Comparison of ENCODE assay signal across 1 cellular context in genomic region chr11:34351687-34352469, GRCh38.
A peak's percentile ranks its signal among the peaks of the same experiment; 100 is the strongest.
TF ChIP-seq lines count a peak whose summit lies in the region.

No MANE protein-coding gene starts in this region.

TF ChIP-seq in GM12878, 131 proteins besides CTCF, POLR2A, EP300 and RAD21 (continued from another document):
- no peak for TF ChIP-seq ZBTB40 (IDR thresholded peaks at IDR 0.05; ENCODE audit: borderline replicate concordance)
- peak; percentile 8; the same call in 1 of the 2 replicates for TF ChIP-seq PAX5 (IDR thresholded peaks at IDR 0.05; ENCODE audit: borderline replicate concordance, low read depth, low read length)
- TF ChIP-seq FOXM1 (IDR thresholded peaks at IDR 0.05; ENCODE audit: low read depth, low read length): peak; percentile 29; the same call in 1 of the 2 replicates
- no peak for TF ChIP-seq NFYA (IDR thresholded peaks at IDR 0.05; ENCODE audit: borderline replicate concordance, low read depth, low read length)
- no peak for TF ChIP-seq JUND (IDR thresholded peaks at IDR 0.05; ENCODE audit: low read depth, low read length)
- peak; percentile 23; the same call in 1 of the 2 replicates for TF ChIP-seq ZNF384 (IDR thresholded peaks at IDR 0.05; ENCODE audit: borderline replicate concordance, low read depth, low read length)
- TF ChIP-seq ATF2 (IDR thresholded peaks at IDR 0.05; ENCODE audit: low read length): peak; percentile 73
- TF ChIP-seq JUNB (IDR thresholded peaks at IDR 0.05): peak; percentile 86
- TF ChIP-seq NFIC (IDR thresholded peaks at IDR 0.05; ENCODE audit: low read depth, low read length): peak; percentile 87
- 0 out of 2 replicates have a peak, but pooled peaks have one; percentile 19 for TF ChIP-seq TCF7 (IDR thresholded peaks at IDR 0.05; ENCODE audit: borderline replicate concordance)
- peak; percentile 97 for TF ChIP-seq MEF2A (IDR thresholded peaks at IDR 0.05; ENCODE audit: insufficient read depth, low read depth, low read length)
- TF ChIP-seq SP1 (IDR thresholded peaks at IDR 0.05; ENCODE audit: low read depth, low read length): no peak
- peak; percentile 51; the same call in 1 of the 2 replicates for TF ChIP-seq IRF4 (IDR thresholded peaks at IDR 0.05; ENCODE audit: low read depth, low read length)
- 0 out of 2 replicates have a peak, but pooled peaks have one; percentile 21 for TF ChIP-seq BCL11A (IDR thresholded peaks at IDR 0.05; ENCODE audit: low read depth, low read length)
- TF ChIP-seq MEF2B (IDR thresholded peaks at IDR 0.05; ENCODE audit: partially characterized antibody, poor library complexity, severe bottlenecking): peak; percentile 65
- TF ChIP-seq SPI1 (IDR thresholded peaks at IDR 0.05; ENCODE audit: borderline replicate concordance, insufficient read depth, low read depth, low read length): peak; percentile 87
- no peak for TF ChIP-seq TCF12 (IDR thresholded peaks at IDR 0.05; ENCODE audit: low read depth, low read length)
- TF ChIP-seq ZBED1 (IDR thresholded peaks at IDR 0.05; ENCODE audit: borderline replicate concordance): peak; percentile 67; the same call in 1 of the 2 replicates
- 0 out of 2 replicates have a peak, but pooled peaks have one; percentile 24 for TF ChIP-seq EED (IDR thresholded peaks at IDR 0.05; ENCODE audit: low read depth)
- TF ChIP-seq LARP7 (IDR thresholded peaks at IDR 0.05): no peak
- TF ChIP-seq MTA2 (IDR thresholded peaks at IDR 0.05; ENCODE audit: low read depth): 0 out of 2 replicates have a peak, but pooled peaks have one; percentile 16
- no peak for TF ChIP-seq CHD1 (IDR thresholded peaks at IDR 0.05; ENCODE audit: low read depth, low read length)
